Comparison of ENCODE assay signal across 18 cellular contexts in the genomic region with DNA sequence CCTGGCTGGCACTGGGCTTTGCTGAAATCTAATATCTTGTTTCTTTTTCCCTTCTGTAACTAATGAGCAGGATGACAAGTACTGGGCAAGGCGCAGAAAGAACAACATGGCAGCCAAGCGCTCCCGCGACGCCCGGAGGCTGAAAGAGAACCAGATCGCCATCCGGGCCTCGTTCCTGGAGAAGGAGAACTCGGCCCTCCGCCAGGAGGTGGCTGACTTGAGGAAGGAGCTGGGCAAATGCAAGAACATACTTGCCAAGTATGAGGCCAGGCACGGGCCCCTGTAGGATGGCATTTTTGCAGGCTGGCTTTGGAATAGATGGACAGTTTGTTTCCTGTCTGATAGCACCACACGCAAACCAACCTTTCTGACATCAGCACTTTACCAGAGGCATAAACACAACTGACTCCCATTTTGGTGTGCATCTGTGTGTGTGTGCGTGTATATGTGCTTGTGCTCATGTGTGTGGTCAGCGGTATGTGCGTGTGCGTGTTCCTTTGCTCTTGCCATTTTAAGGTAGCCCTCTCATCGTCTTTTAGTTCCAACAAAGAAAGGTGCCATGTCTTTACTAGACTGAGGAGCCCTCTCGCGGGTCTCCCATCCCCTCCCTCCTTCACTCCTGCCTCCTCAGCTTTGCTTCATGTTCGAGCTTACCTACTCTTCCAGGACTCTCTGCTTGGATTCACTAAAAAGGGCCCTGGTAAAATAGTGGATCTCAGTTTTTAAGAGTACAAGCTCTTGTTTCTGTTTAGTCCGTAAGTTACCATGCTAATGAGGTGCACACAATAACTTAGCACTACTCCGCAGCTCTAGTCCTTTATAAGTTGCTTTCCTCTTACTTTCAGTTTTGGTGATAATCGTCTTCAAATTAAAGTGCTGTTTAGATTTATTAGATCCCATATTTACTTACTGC. TPM values are rescaled to one million over a fixed set of nuclear protein-coding genes. Genes with fewer than 3 reads are reported as not detected.
A peak's percentile ranks its signal among the peaks of the same experiment; 100 is the strongest.
DNase-seq lines count a peak whose midpoint lies in the region; ATAC-seq, FAIRE-seq and TF ChIP-seq lines count a peak whose summit lies in the region.
"Had no signal": no experiment of that assay in that cellular context is flagged by ENCODE, and none has a peak within 500 bp of the region (broad histone marks: within the 10 kb centered on the region; RNA-seq: fewer than 3 reads in every experiment).

No MANE protein-coding gene starts in this region.

- H3K4me1 ChIP-seq in hepatocyte (ENCODE audit: insufficient read depth): peaks cover 6% of the 10 kb centered on the region
- peaks cover 20% of the 10 kb centered on the region for H3K4me1 ChIP-seq in suprapubic skin
- H3K4me1 ChIP-seq in small intestine (ENCODE audit: control insufficient read depth in 2 of 2, insufficient read depth in 1 of 2, low read depth in 1 of 2, low read length in 1 of 2): peaks cover 2 to 4% of the 10 kb centered on the region in 2 donors
- peaks cover 0 to 11% of the 10 kb centered on the region in 2 donors for H3K4me1 ChIP-seq in adrenal gland (replicated peaks in 1 of 2)

- H3K27ac ChIP-seq in hepatocyte (peak overlapping the region; percentile 12), suprapubic skin (peak overlapping the region; percentile 64), small intestine (ENCODE audit: low read depth in 1 of 2, low read length in 1 of 2) (no peak overlapping the region), adrenal gland (no peak overlapping the region)
- H3K27ac ChIP-seq: HL-60 had no signal

- H3K9me3 Mint-ChIP-seq in activated naive CD4-positive, alpha-beta T cell treated with anti-CD3 and anti-CD28 coated beads, Interleukin-2, amount 50 U/mL, for 72 hours: no peaks in the 10 kb centered on the region
- H3K9me3 Mint-ChIP-seq: activated T-cell treated with anti-CD3 and anti-CD28 coated beads, Interleukin-2, amount 50 U/mL, for 24 hours; memory B cell had no signal

- H2AFZ ChIP-seq in hepatocyte: no peak overlapping the region

- TF ChIP-seq POLR2A in suprapubic skin (IDR thresholded peaks at IDR 0.05) (no peak), adrenal gland (IDR thresholded peaks at IDR 0.05) (no peak)

- H3K79me2 ChIP-seq in hepatocyte: no peaks in the 10 kb centered on the region

- H3K27ac Mint-ChIP-seq in activated naive CD4-positive, alpha-beta T cell treated with anti-CD3 and anti-CD28 coated beads, Interleukin-2, amount 50 U/mL, for 72 hours: no peak overlapping the region
- H3K27ac Mint-ChIP-seq: activated T-cell treated with anti-CD3 and anti-CD28 coated beads, Interleukin-2, amount 50 U/mL, for 24 hours; CD14-positive monocyte; memory B cell had no signal

- no peaks in the 10 kb centered on the region for H3K9me2 ChIP-seq in hepatocyte (replicated peaks; ENCODE audit: insufficient read depth)

- H3K27me3 ChIP-seq in bronchial epithelial cell (ENCODE audit: control insufficient read depth, insufficient read depth, low read length): no peaks in the 10 kb centered on the region
- no peaks in the 10 kb centered on the region for H3K27me3 ChIP-seq in hepatocyte
- H3K27me3 ChIP-seq in suprapubic skin: no peaks in the 10 kb centered on the region
- no peaks in the 10 kb centered on the region for H3K27me3 ChIP-seq in small intestine (ENCODE audit: control insufficient read depth in 2 of 2, insufficient read depth in 2 of 2, low read length in 2 of 2)
- H3K27me3 ChIP-seq in adrenal gland: no peaks in the 10 kb centered on the region

- DNase-seq in HTR-8/SVneo (ENCODE audit: insufficient read length, low spot score) (no peak), bronchial epithelial cell (ENCODE audit: low read depth) (peak; percentile 85), hepatocyte (ENCODE audit: low spot score) (no peak), suprapubic skin (ENCODE audit: low spot score in 2 of 2) (no peak), small intestine (no peak), adrenal gland (no peak)
- DNase-seq in activated naive CD4-positive, alpha-beta T cell treated with anti-CD3 and anti-CD28 coated beads, Interleukin-2, amount 50 U/mL, for 72 hours (ENCODE audit: low spot score in 2 of 2): no peak
- DNase-seq: activated CD4-positive, alpha-beta T cell treated with anti-CD3 and anti-CD28 coated beads, Interleukin-2, amount 50 U/mL, for 1 hour; activated T-cell treated with anti-CD3 and anti-CD28 coated beads, Interleukin-2, amount 50 U/mL, for 24 hours; NCI-H1694; NCI-H524; SHP77; stimulated activated CD4-positive, alpha-beta T cell treated with anti-CD3 and anti-CD28 coated beads, Interleukin-12 subunit alpha, Interleukin-12 subunit beta, amount 100 ng/mL, for 4 hours had no signal

- intact Hi-C loops in adrenal gland (cut with DNase I): no loop called here

- H3K9me3 ChIP-seq in hepatocyte (ENCODE audit: low read depth) (no peaks in the 10 kb centered on the region), suprapubic skin (no peaks in the 10 kb centered on the region), small intestine (ENCODE audit: control insufficient read depth, low read depth) (no peaks in the 10 kb centered on the region), adrenal gland (replicated peaks in 1 of 3) (no peaks in the 10 kb centered on the region)

- peak; percentile 77 for FAIRE-seq in HTR-8/SVneo (lab: Jason Lieb, UNC)
- FAIRE-seq in bronchial epithelial cell (lab: Jason Lieb, UNC): peak; percentile 97
- no peak for FAIRE-seq in small intestine (lab: Jason Lieb, UNC)
- FAIRE-seq: colon, GM12878 had no signal

- H3K4me3 ChIP-seq in bronchial epithelial cell (ENCODE audit: low read depth, low read length) (peak overlapping the region; percentile 1), hepatocyte (no peak overlapping the region), suprapubic skin (no peak overlapping the region), small intestine (ENCODE audit: low read depth in 1 of 2, low read length in 2 of 2) (no peak overlapping the region), adrenal gland (no peak overlapping the region)
- H3K4me3 ChIP-seq: GM12878 had no signal

- H3K36me3 Mint-ChIP-seq in activated naive CD4-positive, alpha-beta T cell treated with anti-CD3 and anti-CD28 coated beads, Interleukin-2, amount 50 U/mL, for 72 hours: no peaks in the 10 kb centered on the region
- H3K36me3 Mint-ChIP-seq: CD14-positive monocyte, memory B cell had no signal

- ATAC-seq in activated naive CD4-positive, alpha-beta T cell treated with anti-CD3 and anti-CD28 coated beads, Interleukin-2, amount 50 U/mL, for 72 hours: no peak
- ATAC-seq: GM12878 had no signal

- H3K4me2 ChIP-seq in hepatocyte: peak overlapping the region; percentile 57

- TF ChIP-seq CTCF in bronchial epithelial cell (IDR thresholded peaks at IDR 0.05; ENCODE audit: insufficient read depth, low read length, severe bottlenecking) (no peak), hepatocyte (IDR thresholded peaks at IDR 0.05; ENCODE audit: poor library complexity) (no peak), suprapubic skin (IDR thresholded peaks at IDR 0.05) (no peak), adrenal gland (IDR thresholded peaks at IDR 0.05) (no peak)

- TF ChIP-seq EP300 in suprapubic skin (IDR thresholded peaks at IDR 0.05): no peak

- no peaks in the 10 kb centered on the region for H4K20me1 ChIP-seq in hepatocyte (ENCODE audit: insufficient read depth, poor library complexity, severe bottlenecking)

- WGBS in hepatocyte (ENCODE audit: low lambda C conversion rate, missing lambda C conversion rate): 90% methylated on average over 24 of the region's 24 CpGs
- 71% methylated on average over 22 of the region's 24 CpGs for WGBS in suprapubic skin
- 81 to 86% (median 84%) methylated on average over 24 of the region's 24 CpGs for WGBS in small intestine, 3 donors
- 90 to 92% (median 91%) methylated on average over 24 of the region's 24 CpGs for WGBS in adrenal gland, 4 donors

- H3K36me3 ChIP-seq in bronchial epithelial cell (ENCODE audit: control insufficient read depth, insufficient read depth, low read length) (no peaks in the 10 kb centered on the region), hepatocyte (replicated peaks; ENCODE audit: insufficient read depth, low read depth) (no peaks in the 10 kb centered on the region), suprapubic skin (no peaks in the 10 kb centered on the region), small intestine (ENCODE audit: control insufficient read depth in 2 of 2, insufficient read depth in 2 of 2, low read length in 2 of 2) (no peaks in the 10 kb centered on the region), adrenal gland (replicated peaks in 1 of 2) (peaks cover 0 to 17% of the 10 kb centered on the region in 2 donors)

RNA-seq across cellular contexts. Expression of a gene that starts 56.1 kb away (rescaled TPM):
- total RNA-seq in bronchial epithelial cell (0.26 and 0.51 TPM in 2 replicates), hepatocyte (0.32 and 0.60 TPM in 2 replicates), suprapubic skin (10 to 100 TPM; 26.2 to 41.8 (median 36.5) TPM), adrenal gland (10 to 100 TPM; 15.0 to 74.3 (median 34.3) TPM)
- polyA plus RNA-seq in hepatocyte (0.26 and 0.48 TPM in 2 replicates), small intestine (1 to 10 TPM in 1 of 3 donors, under 1 TPM in 2; 0.54 to 2.3 (median 0.67) TPM), adrenal gland (10 to 100 TPM in 1 of 3 donors, 1 to 10 TPM in 2; 8.8 to 15.0 (median 9.7) TPM)
- 1 to 10 TPM in 1 of 2 donors, under 1 TPM in 1; 0.11 to 1.8 TPM for total RNA-seq in activated naive CD4-positive, alpha-beta T cell treated with anti-CD3 and anti-CD28 coated beads, Interleukin-2, amount 50 U/mL, for 72 hours
- polyA plus RNA-seq: CD14-positive monocyte had no signal

Comparison
In these comparisons a context has a peak if more than half of its experiments do, and no peak if none do; other contexts are left out.
1. H3K27ac ChIP-seq: peak in hepatocyte (single experiment) and suprapubic skin (single experiment); none in small intestine (0 of 2) and adrenal gland (0 of 5).